ENCODE assay signal across 16 cellular contexts in genomic region chr1:244011251-244011650, GRCh38. TPM values are rescaled to one million over a fixed set of nuclear protein-coding genes. Genes with fewer than 3 reads are reported as not detected.
A peak's percentile ranks its signal among the peaks of the same experiment; 100 is the strongest.
DNase-seq lines count a peak whose midpoint lies in the region; ATAC-seq, FAIRE-seq and TF ChIP-seq lines count a peak whose summit lies in the region.
"Had no signal": no experiment of that assay in that cellular context is flagged by ENCODE, and none has a peak within 500 bp of the region (broad histone marks: within the 10 kb centered on the region; RNA-seq: fewer than 3 reads in every experiment).

No MANE protein-coding gene starts in this region.

- H4K91ac ChIP-seq in neuronal stem cell (ENCODE audit: low read depth, low read length, poor library complexity) = no peak overlapping the region

- no peak overlapping the region for H3K9ac ChIP-seq in astrocyte (ENCODE audit: low read length)
- no peak overlapping the region for H3K9ac ChIP-seq in neuronal stem cell (ENCODE audit: low read depth, low read length, poor library complexity)

- no peak overlapping the region for H3K14ac ChIP-seq in neuronal stem cell (ENCODE audit: low read length)

- H3K4me1 ChIP-seq in astrocyte (ENCODE audit: insufficient read depth, low read length) (peaks cover 16% of the 10 kb centered on the region), neuronal stem cell (ENCODE audit: control insufficient read depth in 2 of 2, insufficient read depth in 1 of 2, low read depth in 1 of 2, low read length in 2 of 2) (peaks cover 5 to 7% of the 10 kb centered on the region in 2 donors)
- H3K4me1 ChIP-seq: left lung, thyroid gland had no signal

- H3K4me3 ChIP-seq in astrocyte (ENCODE audit: insufficient read depth, low read depth, low read length) (no peak overlapping the region), fibroblast of mammary gland (ENCODE audit: control insufficient read depth, low read depth, low read length) (no peak overlapping the region), neuronal stem cell (ENCODE audit: low read length in 2 of 2) (peak overlapping the region in 1 of 2 donors; percentile 34)
- H3K4me3 ChIP-seq: left lung, thyroid gland had no signal

- H3K23ac ChIP-seq in neuronal stem cell (ENCODE audit: low read depth, low read length, poor library complexity) = no peak overlapping the region

- H2AK5ac ChIP-seq in neuronal stem cell (ENCODE audit: low read depth, low read length) = no peak overlapping the region

- TF ChIP-seq CTCF in astrocyte (IDR thresholded peaks at IDR 0.05; ENCODE audit: insufficient read depth, low read depth, low read length) (no peak), fibroblast of mammary gland (conservative IDR thresholded peaks at IDR 0.05; ENCODE audit: control insufficient read depth, insufficient read depth, low read depth, low read length) (no peak)

- no peak for FAIRE-seq in astrocyte (lab: Jason Lieb, UNC)

- H3K27ac ChIP-seq in astrocyte (ENCODE audit: low read depth, low read length) (no peak overlapping the region), neuronal stem cell (replicated peaks; ENCODE audit: low read length) (no peak overlapping the region)
- H3K27ac ChIP-seq: left lung, RWPE1, thyroid gland had no signal

- no peak overlapping the region for H3K4ac ChIP-seq in neuronal stem cell (ENCODE audit: low read length)

- H3K27me3 Mint-ChIP-seq in astrocyte (ENCODE audit: low read depth, unreplicated experiment) = peaks cover 4% of the 10 kb centered on the region

- H3K79me1 ChIP-seq in neuronal stem cell (ENCODE audit: low read depth, low read length) = no peaks in the 10 kb centered on the region

- DNase-seq in Ammon's horn (ENCODE audit: low spot score) (peak; percentile 20), astrocyte (ENCODE audit: low read depth) (peak; percentile 34), fibroblast of mammary gland (ENCODE audit: low read depth) (peak; percentile 14), neuronal stem cell (ENCODE audit: low spot score) (no peak), UCSD-AML1 (lab: John Stamatoyannopoulos, UW; ENCODE audit: unreplicated experiment) (no peak), MV-4-11 (lab: John Stamatoyannopoulos, UW) (no peak)
- no peak for DNase-seq in stimulated activated CD4-positive, alpha-beta T cell treated with anti-CD3 and anti-CD28 coated beads, Interleukin-1b, Interleukin-23, amount 100 ng/mL, for 48 hours
- DNase-seq: activated gamma-delta T cell; CD8-positive, alpha-beta T cell; DMS79; left lung; NCI-H1436; thyroid gland had no signal

- no peak overlapping the region for H2BK120ac ChIP-seq in neuronal stem cell (ENCODE audit: low read depth, low read length)

- H3K4me3 Mint-ChIP-seq in astrocyte (ENCODE audit: unreplicated experiment) = no peak overlapping the region
- H3K4me3 Mint-ChIP-seq: CD8-positive, alpha-beta T cell had no signal

- no peaks in the 10 kb centered on the region for H3K36me3 Mint-ChIP-seq in astrocyte (ENCODE audit: low read depth, unreplicated experiment)
- H3K36me3 Mint-ChIP-seq: CD8-positive, alpha-beta T cell had no signal

- no peak overlapping the region for H2AFZ ChIP-seq in astrocyte (ENCODE audit: low read depth, low read length)
- peak overlapping the region; percentile 69 for H2AFZ ChIP-seq in neuronal stem cell (ENCODE audit: low read length)

- H3K36me3 ChIP-seq in astrocyte (ENCODE audit: insufficient read depth, low read length) (no peaks in the 10 kb centered on the region), neuronal stem cell (replicated peaks in 1 of 2; ENCODE audit: control insufficient read depth in 2 of 2, insufficient read depth in 2 of 2, low read length in 2 of 2) (no peaks in the 10 kb centered on the region)
- H3K36me3 ChIP-seq: left lung, thyroid gland had no signal

- H3K9me3 ChIP-seq in astrocyte (ENCODE audit: insufficient read depth, low read depth, low read length) (no peaks in the 10 kb centered on the region), neuronal stem cell (replicated peaks in 1 of 2; ENCODE audit: control insufficient read depth in 2 of 2, insufficient read depth in 1 of 2, low read depth in 1 of 2, low read length in 2 of 2) (no peaks in the 10 kb centered on the region)
- H3K9me3 ChIP-seq: left lung, thyroid gland had no signal

- no peak overlapping the region for H2BK5ac ChIP-seq in neuronal stem cell (ENCODE audit: low read length)

- H3K18ac ChIP-seq in neuronal stem cell (ENCODE audit: low read length) = no peak overlapping the region

- H4K8ac ChIP-seq in neuronal stem cell (ENCODE audit: low read depth, low read length) = no peak overlapping the region

- no peak overlapping the region for H3K27ac Mint-ChIP-seq in astrocyte (ENCODE audit: unreplicated experiment)
- H3K27ac Mint-ChIP-seq: CD8-positive, alpha-beta T cell; progenitor cell of endocrine pancreas had no signal

- peaks cover 6% of the 10 kb centered on the region for H3K4me1 Mint-ChIP-seq in astrocyte (ENCODE audit: low read depth, unreplicated experiment)

- no peak overlapping the region for H2BK15ac ChIP-seq in neuronal stem cell (ENCODE audit: low read length)

- no peaks in the 10 kb centered on the region for H3K79me2 ChIP-seq in astrocyte (ENCODE audit: insufficient read depth, low read length)

- H3K4me2 ChIP-seq in astrocyte (ENCODE audit: low read length) = peak overlapping the region; percentile 32
- H3K4me2 ChIP-seq in neuronal stem cell (ENCODE audit: insufficient read depth, low read length, poor library complexity, severe bottlenecking) = no peak overlapping the region

- peaks cover 9% of the 10 kb centered on the region for H3K27me3 ChIP-seq in astrocyte (ENCODE audit: insufficient read depth, low read length)
- H3K27me3 ChIP-seq in neuronal stem cell (ENCODE audit: control insufficient read depth in 3 of 3, insufficient read depth in 3 of 3, low read depth in 1 of 3, low read length in 3 of 3) = no peaks in the 10 kb centered on the region
- H3K27me3 ChIP-seq: thyroid gland had no signal

- H3K9me3 Mint-ChIP-seq in astrocyte (ENCODE audit: unreplicated experiment) = no peaks in the 10 kb centered on the region
- H3K9me3 Mint-ChIP-seq: CD8-positive, alpha-beta T cell had no signal

- no peak for ATAC-seq in GM18858 (IDR thresholded peaks at IDR 0.05; ENCODE audit: unreplicated experiment)
- ATAC-seq: CD8-positive, alpha-beta T cell; left lung had no signal

- no peak overlapping the region for H2BK12ac ChIP-seq in neuronal stem cell (ENCODE audit: low read length)

- H4K20me1 ChIP-seq in astrocyte (ENCODE audit: insufficient read depth, low read length) = no peaks in the 10 kb centered on the region

RNA-seq across cellular contexts. Expression of gene ZBTB18, which starts 39.8 kb away (rescaled TPM):
- 15.5 and 19.2 TPM in 2 replicates for total RNA-seq in astrocyte
- polyA plus RNA-seq in neuronal stem cell (2013, experiment 1 of 2) = 29.1 TPM
- 30.0 TPM for polyA plus RNA-seq in neuronal stem cell (2013, experiment 2 of 2)

Comparison
In these comparisons a context has a peak if more than half of its experiments do, and no peak if none do; other contexts are left out.
1. DNase-seq: peak in Ammon's horn (single experiment), astrocyte (single experiment) and fibroblast of mammary gland (single experiment); none in neuronal stem cell (single experiment), UCSD-AML1 (single experiment), stimulated activated CD4-positive, alpha-beta T cell treated with anti-CD3 and anti-CD28 coated beads, Interleukin-1b, Interleukin-23, amount 100 ng/mL, for 48 hours (single experiment) and MV-4-11 (single experiment).